ENCODE assay signal across 8 cellular contexts in genomic region chr6:35240838-35241801, GRCh38. TPM values are rescaled to one million over a fixed set of nuclear protein-coding genes. Genes with fewer than 3 reads are reported as not detected.
DNase-seq lines count a peak whose midpoint lies in the region; ATAC-seq and TF ChIP-seq lines count a peak whose summit lies in the region.

No MANE protein-coding gene starts in this region.

- H2AFZ ChIP-seq in IMR-90 (replicated peaks; ENCODE audit: low read length, poor library complexity): peak overlapping the region; percentile 13

- peaks cover 24% of the 10 kb centered on the region for H3K36me3 Mint-ChIP-seq in osteocyte (ENCODE audit: unreplicated experiment)

- no peak overlapping the region for H3K14ac ChIP-seq in IMR-90 (replicated peaks; ENCODE audit: low read depth, low read length)

- peaks cover 15% of the 10 kb centered on the region for H3K4me1 Mint-ChIP-seq in osteocyte (ENCODE audit: unreplicated experiment)

- H3K9me3 ChIP-seq in IMR-90 (ENCODE audit: control insufficient read depth, insufficient read depth, low read length) (no peaks in the 10 kb centered on the region), gastroesophageal sphincter (no peaks in the 10 kb centered on the region), tibial nerve (no peaks in the 10 kb centered on the region)

- H3K27ac ChIP-seq in IMR-90 (ENCODE audit: insufficient read depth, low read length): no peak overlapping the region
- H3K27ac ChIP-seq in gastroesophageal sphincter: peak overlapping the region in 2 of 4 donors; percentile 38 to 41
- no peak overlapping the region for H3K27ac ChIP-seq in tibial nerve

- no peak overlapping the region for H3K4me3 Mint-ChIP-seq in osteocyte (ENCODE audit: unreplicated experiment)

- H2AK5ac ChIP-seq in IMR-90 (ENCODE audit: low read depth, low read length): no peak overlapping the region

- TF ChIP-seq EP300 in gastroesophageal sphincter (IDR thresholded peaks at IDR 0.05): no peak
- peak in 1 of 2 donors; percentile 7 for TF ChIP-seq EP300 in tibial nerve (IDR thresholded peaks at IDR 0.05)

- H3K4me3 ChIP-seq in IMR-90 (ENCODE audit: insufficient read depth, low read depth, low read length): no peak overlapping the region
- no peak overlapping the region for H3K4me3 ChIP-seq in gastroesophageal sphincter
- H3K4me3 ChIP-seq in tibial nerve: no peak overlapping the region

- H3K27ac Mint-ChIP-seq in osteocyte (ENCODE audit: unreplicated experiment): no peak overlapping the region

- peak; percentile 96 for TF ChIP-seq RAD21 in IMR-90 (IDR thresholded peaks at IDR 0.05; ENCODE audit: low read length)

- BruUV-seq in IMR-90 (replicated peaks; lab: Mats Ljungman, UMichigan): no TSS peak

- H3K36me3 ChIP-seq in IMR-90 (ENCODE audit: control insufficient read depth, insufficient read depth, low read length): peaks cover 42% of the 10 kb centered on the region; the same call in 1 of the 2 replicates
- H3K36me3 ChIP-seq in gastroesophageal sphincter: peaks cover 0 to 41% of the 10 kb centered on the region in 2 donors
- H3K36me3 ChIP-seq in tibial nerve: peaks cover 0 to 41% (median 0%) of the 10 kb centered on the region in 3 donors

- no peak overlapping the region for H3K4ac ChIP-seq in IMR-90 (ENCODE audit: low read depth, low read length)

- no peak overlapping the region for H4K5ac ChIP-seq in IMR-90 (ENCODE audit: low read depth, low read length)

- H2BK20ac ChIP-seq in IMR-90 (ENCODE audit: low read depth, low read length): no peak overlapping the region

- CTCF ChIA-PET in IMR-90 (lab: Yijun Ruan, JAX): interaction anchor here (0.7 to 3.0 kb wide), 9 partner anchors 10 to 95 kb away, joined by 3 to 13 read pairs (median 3); no protein-coding TSS in a partner anchor

- H3K4me1 ChIP-seq in IMR-90 (ENCODE audit: control insufficient read depth, insufficient read depth, low read length) (peaks cover 5% of the 10 kb centered on the region; the same call in 1 of the 2 replicates), gastroesophageal sphincter (peaks cover 5 to 54% (median 7%) of the 10 kb centered on the region in 3 donors), tibial nerve (peaks cover 0 to 36% (median 4%) of the 10 kb centered on the region in 4 donors)

- peaks cover 10 to 34% of the 10 kb centered on the region in 2 experiments for H3K79me1 ChIP-seq in IMR-90 (ENCODE audit: low read depth in 1 of 2, low read length in 2 of 2)

- POLR2A ChIA-PET in IMR-90 (lab: Charles Lee; ENCODE audit: unreplicated experiment): no interaction called here

- H2BK15ac ChIP-seq in IMR-90 (ENCODE audit: low read depth, low read length): no peak overlapping the region

- H3K18ac ChIP-seq in IMR-90 (ENCODE audit: low read depth, low read length): no peak overlapping the region

- in situ Hi-C loops in IMR-90 (cut with MboI; ENCODE audit: low sequenced_read_pairs): loop anchor here (5.0 kb wide), 2 partner anchors 94 to 254 kb away; no protein-coding TSS in a partner anchor

- no peaks in the 10 kb centered on the region for H3K9me3 Mint-ChIP-seq in osteocyte (ENCODE audit: unreplicated experiment)

- TF ChIP-seq POLR2A in IMR-90 (IDR thresholded peaks at IDR 0.05; ENCODE audit: low read depth, low read length) (no peak), gastroesophageal sphincter (IDR thresholded peaks at IDR 0.05) (no peak), tibial nerve (IDR thresholded peaks at IDR 0.05) (no peak)

- no peak overlapping the region for H3K56ac ChIP-seq in IMR-90 (ENCODE audit: extremely low read depth, insufficient read depth, low read length)

- ATAC-seq in IMR-90 (ENCODE audit: low read depth) (peak; percentile 87), gastroesophageal sphincter (peak; percentile 67), GM21515 (IDR thresholded peaks at IDR 0.05; ENCODE audit: unreplicated experiment) (no peak)

- no peak overlapping the region for H2BK5ac ChIP-seq in IMR-90 (ENCODE audit: low read depth, low read length, poor library complexity, severe bottlenecking)

- DNase-seq in ELF-1 (ENCODE audit: low read depth, low spot score) (peak; percentile 93), IMR-90 (peak; percentile 44), RPMI8226 (peak; percentile 73), osteocyte (ENCODE audit: extremely low spot score, unreplicated experiment) (peak; percentile 90), tibial nerve (ENCODE audit: low spot score in 2 of 2) (peak; percentile 65 to 81)
- DNase-seq in activated T-helper 9 cell treated with anti-CD3 and anti-CD28 coated beads, Interleukin-2, amount 50 U/mL, for 16 hours (ENCODE audit: low read depth): peak; percentile 50

- intact Hi-C loops in IMR-90 (cut with micrococcal nuclease): loop anchor here (1.0 kb wide), 3 partner anchors 95 to 353 kb away; partner anchors contain the start of gene TAF11

- H3K4me2 ChIP-seq in IMR-90 (ENCODE audit: low read depth, low read length): no peak overlapping the region

- H3K27me3 ChIP-seq in IMR-90 (ENCODE audit: control insufficient read depth, insufficient read depth, low read length): no peaks in the 10 kb centered on the region
- no peaks in the 10 kb centered on the region for H3K27me3 ChIP-seq in gastroesophageal sphincter
- no peaks in the 10 kb centered on the region for H3K27me3 ChIP-seq in tibial nerve

- dilution Hi-C loops in IMR-90 (cut with HindIII; ENCODE audit: low sequenced_read_pairs, unreplicated experiment): no loop called here

- peak; percentile 94 for TF ChIP-seq CTCF in IMR-90 (conservative IDR thresholded peaks at IDR 0.05; ENCODE audit: low read depth, low read length)
- TF ChIP-seq CTCF in gastroesophageal sphincter (IDR thresholded peaks at IDR 0.05): peak; percentile 88 to 98 (median 93)
- peak; percentile 96 for TF ChIP-seq CTCF in osteocyte (IDR thresholded peaks at IDR 0.05)
- TF ChIP-seq CTCF in tibial nerve (IDR thresholded peaks at IDR 0.05): peak; percentile 83 to 94 (median 92)

- H3K9ac ChIP-seq in IMR-90 (ENCODE audit: low read depth, low read length): no peak overlapping the region

- H4K20me1 ChIP-seq in IMR-90 (ENCODE audit: insufficient read depth, low read length): peaks cover 14% of the 10 kb centered on the region; the same call in 1 of the 2 replicates

- peaks cover 4% of the 10 kb centered on the region; the same call in 1 of the 2 replicates for H3K9me1 ChIP-seq in IMR-90 (ENCODE audit: insufficient read depth, low read length)

- no peak overlapping the region for H2BK120ac ChIP-seq in IMR-90 (ENCODE audit: low read depth, low read length)

- WGBS in IMR-90 (ENCODE audit: extremely low coverage in 2 of 2, insufficient read length in 1 of 2), 2 experiments: 54% methylated on average over 6 of the region's 12 CpGs; no CpG with 5 or more reads in 1 of the 2 experiments
- WGBS in gastroesophageal sphincter (ENCODE audit: low coverage in 1 of 2), 2 donors: 38 to 57% methylated on average over 5 to 9 of the region's 12 CpGs
- 41 to 44% methylated on average over 12 of the region's 12 CpGs for WGBS in tibial nerve, 2 donors

- H3K23ac ChIP-seq in IMR-90 (ENCODE audit: low read depth, low read length): no peak overlapping the region

- H4K91ac ChIP-seq in IMR-90 (ENCODE audit: insufficient read depth, low read depth, low read length): no peak overlapping the region

- H4K8ac ChIP-seq in IMR-90 (ENCODE audit: low read depth in 2 of 2, low read length in 2 of 2): no peak overlapping the region

- peak overlapping the region; percentile 92 for H2AK9ac ChIP-seq in IMR-90 (replicated peaks; ENCODE audit: low read depth, low read length, poor library complexity)

- H3K27me3 Mint-ChIP-seq in osteocyte (ENCODE audit: unreplicated experiment): no peaks in the 10 kb centered on the region

TF ChIP-seq in IMR-90, 13 proteins besides CTCF, POLR2A, EP300 and RAD21:
- TF ChIP-seq CEBPB (IDR thresholded peaks at IDR 0.05; ENCODE audit: low read depth, low read length): peak; percentile 72
- peak; percentile 95 for TF ChIP-seq SMC3 (IDR thresholded peaks at IDR 0.05; ENCODE audit: low read depth, low read length)
- TF ChIP-seq BHLHE40 (IDR thresholded peaks at IDR 0.05; ENCODE audit: low read depth, low read length): no peak

RNA-seq across cellular contexts. Expression of gene ZNF76, which starts 18.4 kb away (rescaled TPM):
- total RNA-seq in IMR-90 (2012; rRNA removed) (15.3 and 19.9 TPM in 2 replicates), gastroesophageal sphincter (10 to 100 TPM; 21.3 to 46.9 (median 40.1) TPM), osteocyte (29.3 and 32.9 TPM in 2 replicates), tibial nerve (10 to 100 TPM; 41.6 to 97.2 (median 55.5) TPM)
- 21.1 and 22.5 TPM in 2 replicates for polyA plus RNA-seq in IMR-90 (2012; rRNA removed)
- polyA plus RNA-seq in IMR-90 (2012; cell fraction: cytosol; rRNA removed): 13.4 and 13.9 TPM in 2 replicates
- polyA plus RNA-seq in IMR-90 (2012; cell fraction: nucleus; rRNA removed; ENCODE audit: low replicate concordance): 87.4 and 150 TPM in 2 replicates

RNA-seq across cellular contexts. Expression of gene SCUBE3, which starts 27.4 kb away (rescaled TPM):
- 19.9 and 21.1 TPM in 2 replicates for total RNA-seq in IMR-90 (2012; rRNA removed)
- polyA plus RNA-seq in IMR-90 (2012; rRNA removed): 41.5 and 45.5 TPM in 2 replicates
- 24.2 and 25.6 TPM in 2 replicates for polyA plus RNA-seq in IMR-90 (2012; cell fraction: cytosol; rRNA removed)
- polyA plus RNA-seq in IMR-90 (2012; cell fraction: nucleus; rRNA removed; ENCODE audit: low replicate concordance): 53.9 and 65.7 TPM in 2 replicates
- 1 to 10 TPM; 1.4 to 7.2 (median 3.0) TPM for total RNA-seq in gastroesophageal sphincter
- total RNA-seq in osteocyte: 14.8 and 16.3 TPM in 2 replicates
- total RNA-seq in tibial nerve: 1 to 10 TPM in 1 of 4 donors, under 1 TPM in 3; 0.30 to 1.3 (median 0.50) TPM

RNA-seq across cellular contexts. Expression of gene DEF6, which starts 56.5 kb away (rescaled TPM):
- 1.9 and 2.5 TPM in 2 replicates for total RNA-seq in IMR-90 (2012; rRNA removed)
- polyA plus RNA-seq in IMR-90 (2012; rRNA removed): 4.1 and 4.2 TPM in 2 replicates
- 1.6 and 3.0 TPM in 2 replicates for polyA plus RNA-seq in IMR-90 (2012; cell fraction: cytosol; rRNA removed)
- polyA plus RNA-seq in IMR-90 (2012; cell fraction: nucleus; rRNA removed; ENCODE audit: low replicate concordance): 13.7 and 15.7 TPM in 2 replicates
- total RNA-seq in gastroesophageal sphincter: 1 to 10 TPM in 3 of 4 donors, under 1 TPM in 1; 0.78 to 4.6 (median 4.3) TPM
- 0.52 and 0.59 TPM in 2 replicates for total RNA-seq in osteocyte
- 10 to 100 TPM in 1 of 4 donors, 1 to 10 TPM in 3; 3.3 to 21.9 (median 7.4) TPM for total RNA-seq in tibial nerve
